In genomic region chr6:151018911-151019795, GRCh38 we compare ENCODE assay signal across 19 cellular contexts.
"Had no signal": no experiment of that assay in that cellular context is flagged by ENCODE, and none has a peak within 500 bp of the region (broad histone marks: within the 10 kb centered on the region; RNA-seq: fewer than 3 reads in every experiment).

No MANE protein-coding gene starts in this region.

- H3K27ac ChIP-seq: gastrocnemius medialis, heart left ventricle, left lung, upper lobe of right lung had no signal

- H3K9me3 ChIP-seq: gastrocnemius medialis, heart left ventricle, left lung, ovary, upper lobe of right lung had no signal

- H3K4me3 ChIP-seq: gastrocnemius medialis, heart left ventricle, left lung, ovary, upper lobe of right lung had no signal

- ATAC-seq: activated CD4-positive, alpha-beta T cell treated with anti-CD3 and anti-CD28 coated beads for 36 hours; activated CD8-positive, alpha-beta memory T cell treated with anti-CD3 and anti-CD28 coated beads, Interleukin-2, amount 10 ng/mL, durations not matched to agents 7 days and 5 days; effector memory CD8-positive, alpha-beta T cell; gastrocnemius medialis; heart left ventricle; left lung; upper lobe of right lung had no signal

- H3K27me3 ChIP-seq: gastrocnemius medialis, heart left ventricle, left lung, ovary, upper lobe of right lung had no signal

- H3K36me3 ChIP-seq: gastrocnemius medialis, heart left ventricle, ovary, upper lobe of right lung had no signal

- DNase-seq: activated CD4-positive, alpha-beta memory T cell treated with anti-CD3 and anti-CD28 coated beads for 36 hours; activated CD4-positive, alpha-beta T cell treated with anti-CD3 and anti-CD28 coated beads for 36 hours; activated CD8-positive, alpha-beta memory T cell treated with anti-CD3 and anti-CD28 coated beads, Interleukin-2, amount 10 ng/mL, durations not matched to agents 7 days and 5 days; activated effector memory CD4-positive, alpha-beta T cell treated with Interleukin-2 at 50 U/mL for 16 hours; activated naive CD4-positive, alpha-beta T cell treated with anti-CD3 and anti-CD28 coated beads, Interleukin-2, amount 50 U/mL, for 16 hours; activated T-cell treated with anti-CD3 and anti-CD28 coated beads, Interleukin-2, amount 50 U/mL, for 1 hour; dermis blood vessel endothelial cell; effector memory CD8-positive, alpha-beta T cell; gastrocnemius medialis; heart left ventricle; immature natural killer cell; left lung; small intestine; stimulated activated CD4-positive, alpha-beta T cell treated with anti-CD3 and anti-CD28 coated beads, Interleukin-4, amount 100 ng/mL, for 4 hours; stimulated activated CD8-positive, alpha-beta memory T cell treated with anti-CD3 and anti-CD28 coated beads, Interleukin-4, amount 100 ng/mL, for 48 hours; stimulated activated naive CD4-positive, alpha-beta T cell treated with Interleukin-2 at 50 U/mL for 16 hours; T-helper 2 cell; upper lobe of right lung had no signal
